Comparison of ENCODE assay signal across 12 cellular contexts in the genomic region with DNA sequence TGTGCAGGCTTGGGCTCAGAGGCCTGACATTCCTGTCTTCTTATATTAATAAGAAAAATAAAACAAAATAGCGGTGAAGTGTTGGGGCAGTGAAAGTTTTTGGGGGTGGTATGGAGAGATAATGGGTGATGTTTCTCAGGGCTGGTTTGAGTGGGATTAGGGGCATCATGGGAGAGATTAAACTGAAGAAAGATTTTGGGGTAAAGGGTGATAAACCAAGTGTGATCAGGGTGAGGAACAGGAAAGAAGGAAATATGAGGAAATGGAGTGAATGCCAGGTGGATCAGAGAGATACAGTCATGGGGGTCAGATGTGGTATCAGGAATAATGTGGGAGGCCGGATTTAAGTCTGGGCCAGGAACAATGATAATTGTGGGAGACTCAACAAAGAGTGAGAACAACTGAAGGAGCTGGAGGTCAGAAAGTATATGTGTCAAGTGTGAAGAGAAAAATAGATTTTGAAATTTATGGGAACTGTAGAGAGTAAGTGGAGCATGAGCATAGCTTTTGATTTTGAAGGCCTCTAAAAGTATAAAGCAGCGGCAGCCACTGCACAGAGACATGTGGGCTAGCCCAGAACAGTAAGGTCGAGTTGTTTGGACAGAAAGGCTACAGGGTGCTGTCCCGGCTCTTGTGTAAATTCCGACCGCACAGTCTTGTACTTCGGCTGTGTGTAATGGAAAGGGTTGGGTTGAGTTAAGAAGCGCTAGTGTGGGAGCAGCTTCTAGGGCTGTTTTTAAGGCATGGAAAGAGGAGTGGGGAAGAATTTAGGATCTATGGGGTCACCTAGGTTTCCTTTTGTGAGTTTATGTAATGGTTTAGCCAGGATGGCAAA. TPM values are rescaled to one million over a fixed set of nuclear protein-coding genes. Genes with fewer than 3 reads are reported as not detected.
A peak's percentile ranks its signal among the peaks of the same experiment; 100 is the strongest.
DNase-seq lines count a peak whose midpoint lies in the region; ATAC-seq, FAIRE-seq and TF ChIP-seq lines count a peak whose summit lies in the region.
"Not testable (repeated sequence)": the region's sequence is repeated elsewhere in the genome, so short reads cannot be mapped to it uniquely, and the experiment has no call there.
"Had no signal": no experiment of that assay in that cellular context is flagged by ENCODE, and none has a peak within 500 bp of the region (broad histone marks: within the 10 kb centered on the region; RNA-seq: fewer than 3 reads in every experiment).

No MANE protein-coding gene starts in this region.

- not testable (repeated sequence) for H3K23ac ChIP-seq in trophoblast cell (ENCODE audit: low read length)

- H4K91ac ChIP-seq in trophoblast cell (ENCODE audit: low read depth, low read length) = peak overlapping the region; percentile 13

- H3K9me3 ChIP-seq in BLaER1 treated with 17β-estradiol and CSF1 and Interleukin-3, amounts not matched to agents 10 nM and 100 nM (replicated peaks in 1 of 11); MM.1S (replicated peaks; ENCODE audit: insufficient read depth, low read length); trophoblast cell (ENCODE audit: insufficient read depth, low read depth, low read length): not testable (repeated sequence)

- not testable (repeated sequence) for H3K79me2 ChIP-seq in MM.1S (ENCODE audit: low read length); trophoblast cell (ENCODE audit: control insufficient read depth, insufficient read depth, low read length, poor library complexity)

- not testable (repeated sequence) for DNase-seq in MM.1S
- DNase-seq in SW480 (ENCODE audit: low spot score) (peak; percentile 44), bronchial epithelial cell (ENCODE audit: low read depth) (peak; percentile 18), trophoblast cell (peak in 1 of 2 donors; percentile 29)

- not testable (repeated sequence) for H2BK5ac ChIP-seq in trophoblast cell (ENCODE audit: low read depth, low read length, poor library complexity)

- H2BK12ac ChIP-seq in trophoblast cell (ENCODE audit: low read length) = not testable (repeated sequence)

- peaks cover 22 to 54% (median 40%) of the 10 kb centered on the region in 10 experiments for H3K4me1 ChIP-seq in BLaER1 treated with 17β-estradiol and CSF1 and Interleukin-3, amounts not matched to agents 10 nM and 100 nM
- H3K4me1 ChIP-seq in MM.1S (ENCODE audit: low read length) (peaks cover 46% of the 10 kb centered on the region), trophoblast cell (ENCODE audit: control insufficient read depth in 1 of 2, insufficient read depth in 2 of 2, low read length in 2 of 2) (peaks cover 6 to 16% of the 10 kb centered on the region in 2 experiments)

- H3K4me2 ChIP-seq in BLaER1 treated with 17β-estradiol and CSF1 and Interleukin-3, amounts not matched to agents 10 nM and 100 nM = peak overlapping the region; percentile 42 to 81 (median 69); a peak in 21 of 22 replicates
- H3K4me2 ChIP-seq in MM.1S (ENCODE audit: low read depth, low read length) = peak overlapping the region; percentile 54; the same call in 1 of the 2 replicates
- H3K4me2 ChIP-seq in trophoblast cell (ENCODE audit: low read length) = not testable (repeated sequence)

- H3K79me1 ChIP-seq in trophoblast cell (ENCODE audit: low read length) = not testable (repeated sequence)

- H3K27ac ChIP-seq in BLaER1 treated with 17β-estradiol and CSF1 and Interleukin-3, amounts not matched to agents 10 nM and 100 nM = peak overlapping the region in 9 of 11 experiments; percentile 9 to 60 (median 45); a peak in 11 of 22 replicates
- peak overlapping the region; percentile 79 for H3K27ac ChIP-seq in MM.1S (ENCODE audit: low read length)
- not testable (repeated sequence) for H3K27ac ChIP-seq in trophoblast cell (ENCODE audit: low read depth, low read length)

- not testable (repeated sequence) for H3K14ac ChIP-seq in trophoblast cell (ENCODE audit: low read length)

- WGBS in trophoblast cell (ENCODE audit: extremely low coverage, insufficient coverage, insufficient read length) = no CpG with 5 or more reads among the region's 9 CpGs

- H4K20me1 ChIP-seq in BLaER1 treated with 17β-estradiol and CSF1 and Interleukin-3, amounts not matched to agents 10 nM and 100 nM; MM.1S (ENCODE audit: insufficient read depth, low read length): not testable (repeated sequence)

- H2BK120ac ChIP-seq in trophoblast cell (ENCODE audit: insufficient read depth, low read length, poor library complexity) = peak overlapping the region; percentile 59

- H2AFZ ChIP-seq in MM.1S (ENCODE audit: low read length); trophoblast cell (ENCODE audit: insufficient read depth, low read length, poor library complexity): not testable (repeated sequence)

- H4K12ac ChIP-seq in trophoblast cell (ENCODE audit: low read depth, low read length) = not testable (repeated sequence)

- peak; percentile 57 for TF ChIP-seq POLR2A in GM18505 (IDR thresholded peaks at IDR 0.05; ENCODE audit: borderline replicate concordance, extremely low read depth, insufficient read depth, insufficient read length)

- H3K18ac ChIP-seq in trophoblast cell (ENCODE audit: low read length) = not testable (repeated sequence)

- H3F3A ChIP-seq in MM.1S (ENCODE audit: insufficient read depth, low read length) = peaks cover 38% of the 10 kb centered on the region

- not testable (repeated sequence) for H4K8ac ChIP-seq in trophoblast cell (ENCODE audit: low read depth, low read length)

- peak overlapping the region in 3 of 11 experiments; percentile 9 to 31 (median 18); a peak in 2 of 22 replicates for H3K9ac ChIP-seq in BLaER1 treated with 17β-estradiol and CSF1 and Interleukin-3, amounts not matched to agents 10 nM and 100 nM
- H3K9ac ChIP-seq in MM.1S (ENCODE audit: low read length); trophoblast cell (ENCODE audit: low read length): not testable (repeated sequence)

- ATAC-seq in GM18505 (IDR thresholded peaks at IDR 0.05; ENCODE audit: unreplicated experiment) = not testable (repeated sequence)
- ATAC-seq in GM21529 (IDR thresholded peaks at IDR 0.05; ENCODE audit: unreplicated experiment) = peak; percentile 48
- ATAC-seq in HG02973 (IDR thresholded peaks at IDR 0.05; ENCODE audit: unreplicated experiment) = peak; percentile 40

- not testable (repeated sequence) for H3K27me3 ChIP-seq in BLaER1 treated with 17β-estradiol and CSF1 and Interleukin-3, amounts not matched to agents 10 nM and 100 nM; MM.1S (replicated peaks; ENCODE audit: insufficient read depth, low read length); bronchial epithelial cell (ENCODE audit: control insufficient read depth, insufficient read depth, low read length); trophoblast cell (ENCODE audit: insufficient read depth, low read length)

- not testable (repeated sequence) for H3K4ac ChIP-seq in trophoblast cell (ENCODE audit: low read depth, low read length)

- H3K4me3 ChIP-seq in BLaER1 treated with 17β-estradiol and CSF1 and Interleukin-3, amounts not matched to agents 10 nM and 100 nM; MM.1S (ENCODE audit: low read length); bronchial epithelial cell (ENCODE audit: low read depth, low read length); trophoblast cell (ENCODE audit: low read depth, low read length): not testable (repeated sequence)

- H3K9me2 ChIP-seq in MM.1S (replicated peaks; ENCODE audit: insufficient read depth, low read length) = not testable (repeated sequence)

- not testable (repeated sequence) for TF ChIP-seq CTCF in MM.1S (IDR thresholded peaks at IDR 0.05; ENCODE audit: low read length); bronchial epithelial cell (IDR thresholded peaks at IDR 0.05; ENCODE audit: insufficient read depth, low read length, severe bottlenecking)

- not testable (repeated sequence) for FAIRE-seq in bronchial epithelial cell (lab: Jason Lieb, UNC)

- H2AK5ac ChIP-seq in trophoblast cell (ENCODE audit: low read length) = not testable (repeated sequence)

- H3K36me3 ChIP-seq in BLaER1 treated with 17β-estradiol and CSF1 and Interleukin-3, amounts not matched to agents 10 nM and 100 nM; MM.1S (replicated peaks; ENCODE audit: insufficient read depth, low read length); bronchial epithelial cell (ENCODE audit: control insufficient read depth, insufficient read depth, low read length); trophoblast cell (ENCODE audit: control insufficient read depth in 1 of 2, insufficient read depth in 2 of 2, low read length in 2 of 2): not testable (repeated sequence)

RNA-seq across cellular contexts. Expression of gene APOBEC3G, which starts 10.4 kb away (rescaled TPM):
- 1.2 and 3.4 TPM in 2 replicates for total RNA-seq in bronchial epithelial cell
- 1.4 and 1.8 TPM in 2 replicates for polyA plus RNA-seq in trophoblast cell (2013)

RNA-seq across cellular contexts. Expression of gene APOBEC3F, which starts 26.0 kb away (rescaled TPM):
- total RNA-seq in bronchial epithelial cell = 0.79 and 2.0 TPM in 2 replicates
- 4.4 and 4.6 TPM in 2 replicates for polyA plus RNA-seq in trophoblast cell (2013)

RNA-seq across cellular contexts. Expression of gene APOBEC3H, which starts 30.4 kb away (rescaled TPM):
- total RNA-seq in bronchial epithelial cell = 0.13 and 0.26 TPM in 2 replicates
- 0.94 and 1.1 TPM in 2 replicates for polyA plus RNA-seq in trophoblast cell (2013)
- total RNA-seq: Calu3, cerebellum, dermis microvascular lymphatic vessel endothelial cell, mesothelial cell of epicardium had no signal

RNA-seq across cellular contexts. Expression of gene APOBEC3D, which starts 45.7 kb away (rescaled TPM):
- 0.26 TPM in 1 of 2 replicates, not detected in the other for total RNA-seq in bronchial epithelial cell
- 1.9 and 2.1 TPM in 2 replicates for polyA plus RNA-seq in trophoblast cell (2013)
- total RNA-seq: cerebellum had no signal

RNA-seq across cellular contexts. Expression of gene APOBEC3C, which starts 52.6 kb away (rescaled TPM):
- total RNA-seq in bronchial epithelial cell = 4.1 and 4.2 TPM in 2 replicates
- 34.2 and 34.6 TPM in 2 replicates for polyA plus RNA-seq in trophoblast cell (2013)
